In the genomic region with DNA sequence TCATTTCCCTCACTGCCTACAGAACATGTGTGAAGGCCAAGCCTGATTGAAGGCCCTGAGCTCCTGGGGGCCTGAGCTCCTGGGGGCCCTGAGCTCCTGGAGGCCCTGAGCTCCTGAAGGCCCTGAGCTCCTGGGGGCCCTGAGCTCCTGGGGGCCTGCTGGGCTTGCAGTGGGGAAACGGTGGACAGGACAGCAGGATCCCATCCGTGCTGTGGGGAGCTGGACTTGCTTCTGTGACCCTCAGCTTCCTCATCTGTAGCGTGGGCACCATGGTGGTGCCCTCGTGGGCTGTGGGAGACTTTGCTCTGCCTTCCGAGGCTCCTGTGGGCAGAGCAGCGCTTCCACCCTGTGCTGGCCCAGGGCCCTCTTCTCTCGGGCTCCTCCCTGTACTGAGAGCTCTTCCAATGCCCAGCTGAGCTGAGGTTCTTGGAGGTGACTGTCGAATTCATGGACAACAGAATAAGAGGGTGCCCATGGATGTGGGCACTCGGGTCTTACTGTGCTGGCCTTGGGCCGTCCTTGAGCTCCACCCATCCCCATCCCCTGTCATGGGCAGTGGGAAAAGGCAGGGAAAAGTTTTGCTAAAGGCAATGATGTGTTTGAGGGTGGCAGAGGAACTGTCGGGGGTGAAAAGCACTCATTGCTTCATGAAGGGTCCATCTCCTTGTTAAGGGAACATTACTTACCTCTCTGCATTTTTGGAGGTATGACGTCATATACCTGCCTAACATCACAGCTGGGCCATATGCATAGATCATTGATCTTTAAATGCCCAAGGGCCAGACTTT, we compare ENCODE assay signal across 19 cellular contexts.
"Had no signal": no experiment of that assay in that cellular context is flagged by ENCODE, and none has a peak within 500 bp of the region (broad histone marks: within the 10 kb centered on the region; RNA-seq: fewer than 3 reads in every experiment).

No MANE protein-coding gene starts in this region.

- H3K27ac ChIP-seq: adrenal gland, parathyroid adenoma, suprapubic skin, tibial artery had no signal

- H3K9me3 ChIP-seq: adrenal gland, suprapubic skin had no signal

- ATAC-seq: activated CD4-positive, alpha-beta T cell treated with anti-CD3 and anti-CD28 coated beads for 36 hours; esophagus mucosa; left ventricle myocardium superior; right cardiac atrium had no signal

- H3K4me1 ChIP-seq: adrenal gland, parathyroid adenoma, suprapubic skin, tibial artery had no signal

- H3K27ac Mint-ChIP-seq: activated CD4-positive, alpha-beta T cell treated with anti-CD3 and anti-CD28 coated beads for 36 hours; activated naive CD8-positive, alpha-beta T cell treated with anti-CD3 and anti-CD28 coated beads for 36 hours; activated T-helper 2 cell treated with anti-CD3 and anti-CD28 coated beads, Interferon-gamma antibody, Interleukin-2, Interleukin-4, amounts not matched to agents 10 μg/mL and 5 μg/mL and 100 μg/mL, durations not matched to agents 14 hours and 24 hours and 36 hours; brain; endodermal cell; naive B cell had no signal

- H3K4me3 ChIP-seq: adrenal gland, suprapubic skin, tibial artery had no signal

- H3K27me3 Mint-ChIP-seq: activated CD4-positive, alpha-beta T cell treated with anti-CD3 and anti-CD28 coated beads for 36 hours had no signal

- DNase-seq: activated CD4-positive, alpha-beta T cell treated with anti-CD3 and anti-CD28 coated beads for 36 hours; activated CD4-positive, CD25-positive, alpha-beta regulatory T cell; activated naive CD4-positive, alpha-beta T cell treated with Interleukin-2 at 50 U/mL for 16 hours; activated naive CD8-positive, alpha-beta T cell treated with anti-CD3 and anti-CD28 coated beads for 36 hours; endodermal cell; foreskin melanocyte; left ventricle myocardium superior; naive B cell; right cardiac atrium; stimulated activated CD4-positive, alpha-beta T cell treated with anti-CD3 and anti-CD28 coated beads, Interleukin-15, amount 100 ng/mL, for 24 hours; stimulated activated CD4-positive, alpha-beta T cell treated with anti-CD3 and anti-CD28 coated beads, Interleukin-2, amount 100 ng/mL, for 24 hours; stimulated activated naive CD4-positive, alpha-beta T cell had no signal

- H3K36me3 ChIP-seq: adrenal gland, suprapubic skin, tibial artery had no signal

- H3K9me3 Mint-ChIP-seq: activated naive CD8-positive, alpha-beta T cell treated with anti-CD3 and anti-CD28 coated beads for 36 hours; activated T-helper 2 cell treated with anti-CD3 and anti-CD28 coated beads, Interferon-gamma antibody, Interleukin-2, Interleukin-4, amounts not matched to agents 10 μg/mL and 5 μg/mL and 100 μg/mL, durations not matched to agents 14 hours and 24 hours and 36 hours had no signal

- H3K4me3 Mint-ChIP-seq: activated CD4-positive, alpha-beta T cell treated with anti-CD3 and anti-CD28 coated beads for 36 hours; activated naive CD8-positive, alpha-beta T cell treated with anti-CD3 and anti-CD28 coated beads for 36 hours; brain; endodermal cell; naive B cell had no signal

- H3K4me1 Mint-ChIP-seq: activated CD4-positive, alpha-beta T cell treated with anti-CD3 and anti-CD28 coated beads for 36 hours; activated naive CD8-positive, alpha-beta T cell treated with anti-CD3 and anti-CD28 coated beads for 36 hours; brain; endodermal cell had no signal

- H3K36me3 Mint-ChIP-seq: activated naive CD8-positive, alpha-beta T cell treated with anti-CD3 and anti-CD28 coated beads for 36 hours; brain; naive B cell had no signal
